1 cellular context compared by ENCODE assay signal in the genomic region with DNA sequence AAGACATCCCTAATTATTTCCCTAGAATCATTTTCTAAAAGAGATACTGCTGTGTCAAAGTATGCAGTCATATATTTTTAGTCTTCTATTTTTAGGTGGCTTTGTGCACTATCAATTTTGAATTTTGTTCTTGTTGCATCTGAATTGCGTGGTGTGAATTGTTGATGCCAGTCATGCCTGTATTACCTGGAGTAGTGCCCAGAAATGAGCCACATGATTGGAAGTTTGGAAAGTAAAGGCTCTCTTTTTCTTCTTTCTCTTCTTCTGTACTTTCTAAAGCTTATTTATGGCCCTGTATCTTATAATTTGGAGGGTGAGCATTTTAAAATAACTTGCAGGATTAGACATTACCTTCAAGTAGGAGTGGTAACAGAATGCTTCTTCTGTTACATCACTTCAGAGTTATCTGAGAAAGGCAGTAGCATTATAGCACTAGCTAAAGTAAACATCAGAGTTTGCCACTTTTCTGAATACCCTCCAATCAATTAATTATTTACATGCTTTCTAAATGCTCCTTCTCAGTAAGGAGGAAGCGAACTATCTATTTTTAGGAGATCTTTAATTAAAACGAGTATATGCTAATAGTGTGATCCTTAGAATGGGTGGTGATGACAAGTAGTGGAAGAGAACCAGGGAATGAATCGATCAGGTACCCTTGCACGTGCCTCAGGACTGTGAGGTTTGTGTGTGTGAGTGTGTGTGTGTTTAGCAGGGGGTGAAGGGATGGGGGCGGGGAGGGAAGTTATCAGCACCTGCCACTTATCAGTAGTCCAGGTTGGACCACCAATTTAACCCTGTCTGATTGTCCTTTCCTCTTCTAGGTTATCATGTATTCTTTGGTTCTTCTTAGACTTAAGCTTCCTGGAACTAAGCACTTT.
TF ChIP-seq lines count a peak whose summit lies in the region.

No MANE protein-coding gene starts in this region.

TF ChIP-seq in K562, 482 proteins besides CTCF, POLR2A, EP300 and RAD21 (continued from another document and continues in another):
- TF ChIP-seq, protein P1, sequence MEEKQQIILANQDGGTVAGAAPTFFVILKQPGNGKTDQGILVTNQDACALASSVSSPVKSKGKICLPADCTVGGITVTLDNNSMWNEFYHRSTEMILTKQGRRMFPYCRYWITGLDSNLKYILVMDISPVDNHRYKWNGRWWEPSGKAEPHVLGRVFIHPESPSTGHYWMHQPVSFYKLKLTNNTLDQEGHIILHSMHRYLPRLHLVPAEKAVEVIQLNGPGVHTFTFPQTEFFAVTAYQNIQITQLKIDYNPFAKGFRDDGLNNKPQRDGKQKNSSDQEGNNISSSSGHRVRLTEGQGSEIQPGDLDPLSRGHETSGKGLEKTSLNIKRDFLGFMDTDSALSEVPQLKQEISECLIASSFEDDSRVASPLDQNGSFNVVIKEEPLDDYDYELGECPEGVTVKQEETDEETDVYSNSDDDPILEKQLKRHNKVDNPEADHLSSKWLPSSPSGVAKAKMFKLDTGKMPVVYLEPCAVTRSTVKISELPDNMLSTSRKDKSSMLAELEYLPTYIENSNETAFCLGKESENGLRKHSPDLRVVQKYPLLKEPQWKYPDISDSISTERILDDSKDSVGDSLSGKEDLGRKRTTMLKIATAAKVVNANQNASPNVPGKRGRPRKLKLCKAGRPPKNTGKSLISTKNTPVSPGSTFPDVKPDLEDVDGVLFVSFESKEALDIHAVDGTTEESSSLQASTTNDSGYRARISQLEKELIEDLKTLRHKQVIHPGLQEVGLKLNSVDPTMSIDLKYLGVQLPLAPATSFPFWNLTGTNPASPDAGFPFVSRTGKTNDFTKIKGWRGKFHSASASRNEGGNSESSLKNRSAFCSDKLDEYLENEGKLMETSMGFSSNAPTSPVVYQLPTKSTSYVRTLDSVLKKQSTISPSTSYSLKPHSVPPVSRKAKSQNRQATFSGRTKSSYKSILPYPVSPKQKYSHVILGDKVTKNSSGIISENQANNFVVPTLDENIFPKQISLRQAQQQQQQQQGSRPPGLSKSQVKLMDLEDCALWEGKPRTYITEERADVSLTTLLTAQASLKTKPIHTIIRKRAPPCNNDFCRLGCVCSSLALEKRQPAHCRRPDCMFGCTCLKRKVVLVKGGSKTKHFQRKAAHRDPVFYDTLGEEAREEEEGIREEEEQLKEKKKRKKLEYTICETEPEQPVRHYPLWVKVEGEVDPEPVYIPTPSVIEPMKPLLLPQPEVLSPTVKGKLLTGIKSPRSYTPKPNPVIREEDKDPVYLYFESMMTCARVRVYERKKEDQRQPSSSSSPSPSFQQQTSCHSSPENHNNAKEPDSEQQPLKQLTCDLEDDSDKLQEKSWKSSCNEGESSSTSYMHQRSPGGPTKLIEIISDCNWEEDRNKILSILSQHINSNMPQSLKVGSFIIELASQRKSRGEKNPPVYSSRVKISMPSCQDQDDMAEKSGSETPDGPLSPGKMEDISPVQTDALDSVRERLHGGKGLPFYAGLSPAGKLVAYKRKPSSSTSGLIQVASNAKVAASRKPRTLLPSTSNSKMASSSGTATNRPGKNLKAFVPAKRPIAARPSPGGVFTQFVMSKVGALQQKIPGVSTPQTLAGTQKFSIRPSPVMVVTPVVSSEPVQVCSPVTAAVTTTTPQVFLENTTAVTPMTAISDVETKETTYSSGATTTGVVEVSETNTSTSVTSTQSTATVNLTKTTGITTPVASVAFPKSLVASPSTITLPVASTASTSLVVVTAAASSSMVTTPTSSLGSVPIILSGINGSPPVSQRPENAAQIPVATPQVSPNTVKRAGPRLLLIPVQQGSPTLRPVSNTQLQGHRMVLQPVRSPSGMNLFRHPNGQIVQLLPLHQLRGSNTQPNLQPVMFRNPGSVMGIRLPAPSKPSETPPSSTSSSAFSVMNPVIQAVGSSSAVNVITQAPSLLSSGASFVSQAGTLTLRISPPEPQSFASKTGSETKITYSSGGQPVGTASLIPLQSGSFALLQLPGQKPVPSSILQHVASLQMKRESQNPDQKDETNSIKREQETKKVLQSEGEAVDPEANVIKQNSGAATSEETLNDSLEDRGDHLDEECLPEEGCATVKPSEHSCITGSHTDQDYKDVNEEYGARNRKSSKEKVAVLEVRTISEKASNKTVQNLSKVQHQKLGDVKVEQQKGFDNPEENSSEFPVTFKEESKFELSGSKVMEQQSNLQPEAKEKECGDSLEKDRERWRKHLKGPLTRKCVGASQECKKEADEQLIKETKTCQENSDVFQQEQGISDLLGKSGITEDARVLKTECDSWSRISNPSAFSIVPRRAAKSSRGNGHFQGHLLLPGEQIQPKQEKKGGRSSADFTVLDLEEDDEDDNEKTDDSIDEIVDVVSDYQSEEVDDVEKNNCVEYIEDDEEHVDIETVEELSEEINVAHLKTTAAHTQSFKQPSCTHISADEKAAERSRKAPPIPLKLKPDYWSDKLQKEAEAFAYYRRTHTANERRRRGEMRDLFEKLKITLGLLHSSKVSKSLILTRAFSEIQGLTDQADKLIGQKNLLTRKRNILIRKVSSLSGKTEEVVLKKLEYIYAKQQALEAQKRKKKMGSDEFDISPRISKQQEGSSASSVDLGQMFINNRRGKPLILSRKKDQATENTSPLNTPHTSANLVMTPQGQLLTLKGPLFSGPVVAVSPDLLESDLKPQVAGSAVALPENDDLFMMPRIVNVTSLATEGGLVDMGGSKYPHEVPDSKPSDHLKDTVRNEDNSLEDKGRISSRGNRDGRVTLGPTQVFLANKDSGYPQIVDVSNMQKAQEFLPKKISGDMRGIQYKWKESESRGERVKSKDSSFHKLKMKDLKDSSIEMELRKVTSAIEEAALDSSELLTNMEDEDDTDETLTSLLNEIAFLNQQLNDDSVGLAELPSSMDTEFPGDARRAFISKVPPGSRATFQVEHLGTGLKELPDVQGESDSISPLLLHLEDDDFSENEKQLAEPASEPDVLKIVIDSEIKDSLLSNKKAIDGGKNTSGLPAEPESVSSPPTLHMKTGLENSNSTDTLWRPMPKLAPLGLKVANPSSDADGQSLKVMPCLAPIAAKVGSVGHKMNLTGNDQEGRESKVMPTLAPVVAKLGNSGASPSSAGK (IDR thresholded peaks at IDR 0.05): no peak
- TF ChIP-seq, protein P2, sequence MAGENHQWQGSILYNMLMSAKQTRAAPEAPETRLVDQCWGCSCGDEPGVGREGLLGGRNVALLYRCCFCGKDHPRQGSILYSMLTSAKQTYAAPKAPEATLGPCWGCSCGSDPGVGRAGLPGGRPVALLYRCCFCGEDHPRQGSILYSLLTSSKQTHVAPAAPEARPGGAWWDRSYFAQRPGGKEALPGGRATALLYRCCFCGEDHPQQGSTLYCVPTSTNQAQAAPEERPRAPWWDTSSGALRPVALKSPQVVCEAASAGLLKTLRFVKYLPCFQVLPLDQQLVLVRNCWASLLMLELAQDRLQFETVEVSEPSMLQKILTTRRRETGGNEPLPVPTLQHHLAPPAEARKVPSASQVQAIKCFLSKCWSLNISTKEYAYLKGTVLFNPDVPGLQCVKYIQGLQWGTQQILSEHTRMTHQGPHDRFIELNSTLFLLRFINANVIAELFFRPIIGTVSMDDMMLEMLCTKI (IDR thresholded peaks at IDR 0.05; ENCODE audit: partially characterized antibody): no peak
- TF ChIP-seq U2AF2 (optimal IDR thresholded peaks at IDR 0.05; ENCODE audit: low read depth, low read length) (no peak), SMARCA4 (IDR thresholded peaks at IDR 0.05) (peak; percentile 31; the same call in 1 of the 2 replicates), ZKSCAN3 (CRISPR knock-in tag; IDR thresholded peaks at IDR 0.05) (no peak), CBX3 (IDR thresholded peaks at IDR 0.05; ENCODE audit: borderline replicate concordance in 1 of 2, low read length in 2 of 2) (no peak), ZNF121 (CRISPR knock-in tag; conservative IDR thresholded peaks at IDR 0.05) (no peak), ZNF707 (CRISPR knock-in tag; conservative IDR thresholded peaks at IDR 0.05) (no peak), MCM5 (IDR thresholded peaks at IDR 0.05; ENCODE audit: low read depth) (no peak), GATAD2A (IDR thresholded peaks at IDR 0.05) (0 out of 2 replicates have a peak, but pooled peaks have one; percentile 48), ZNF830 (CRISPR knock-in tag; IDR thresholded peaks at IDR 0.05) (no peak), TAF1 (IDR thresholded peaks at IDR 0.05; ENCODE audit: control insufficient read depth, extremely low read depth, insufficient read depth, low read length, severe bottlenecking) (no peak), ADNP (tag; IDR thresholded peaks at IDR 0.05) (no peak), ASH1L (IDR thresholded peaks at IDR 0.05; ENCODE audit: borderline replicate concordance, low read depth, partially characterized antibody) (no peak), TEAD1 (CRISPR knock-in tag; IDR thresholded peaks at IDR 0.05) (no peak), CBFA2T2 (conservative IDR thresholded peaks at IDR 0.05) (peak; percentile 48), RBM14 (IDR thresholded peaks at IDR 0.05; ENCODE audit: borderline replicate concordance, insufficient read depth, low read depth, low read length) (no peak), TAL1 (IDR thresholded peaks at IDR 0.05) (0 out of 2 replicates have a peak, but pooled peaks have one; percentile 12), TEAD4 (IDR thresholded peaks at IDR 0.05; ENCODE audit: low read length) (peak; percentile 18; the same call in 1 of the 2 replicates), TEAD4 (CRISPR knock-in tag; IDR thresholded peaks at IDR 0.05; ENCODE audit: borderline replicate concordance) (no peak), FOXA1 (IDR thresholded peaks at IDR 0.05; ENCODE audit: borderline replicate concordance) (no peak), GTF2F1 (IDR thresholded peaks at IDR 0.05; ENCODE audit: low read depth, low read length) (no peak), ETS2 (tag; IDR thresholded peaks at IDR 0.05; ENCODE audit: borderline replicate concordance, poor library complexity, severe bottlenecking) (no peak), SRSF9 (IDR thresholded peaks at IDR 0.05; ENCODE audit: borderline replicate concordance, low read depth, low read length) (no peak), ZNF668 (CRISPR knock-in tag; IDR thresholded peaks at IDR 0.05) (no peak), BHLHE40 (IDR thresholded peaks at IDR 0.05; ENCODE audit: low read length) (peak; percentile 72), ATF1 (CRISPR knock-in tag; IDR thresholded peaks at IDR 0.05) (no peak), ATF1 (tag; IDR thresholded peaks at IDR 0.05) (no peak), ARID1B (IDR thresholded peaks at IDR 0.05) (peak; percentile 61), SMARCE1 (IDR thresholded peaks at IDR 0.05) (no peak), NFIC (IDR thresholded peaks at IDR 0.05) (0 out of 2 replicates have a peak, but pooled peaks have one; percentile 7), ZEB2 (IDR thresholded peaks at IDR 0.05) (peak; percentile 50; the same call in 1 of the 2 replicates), TOE1 (IDR thresholded peaks at IDR 0.05; ENCODE audit: borderline replicate concordance) (no peak), TOE1 (CRISPR knock-in tag; IDR thresholded peaks at IDR 0.05; ENCODE audit: borderline replicate concordance, low read depth) (no peak), KDM2B (CRISPR knock-in tag; IDR thresholded peaks at IDR 0.05) (no peak), CREB1 (IDR thresholded peaks at IDR 0.05) (no peak), CREB1 (CRISPR knock-in tag; IDR thresholded peaks at IDR 0.05) (no peak), MEIS2 (IDR thresholded peaks at IDR 0.05; ENCODE audit: partially characterized antibody) (peak; percentile 41), ZNF316 (IDR thresholded peaks at IDR 0.05) (no peak), HDAC1 (IDR thresholded peaks at IDR 0.05) (peak in 1 of 2 experiments; percentile 48; a peak in 1 of 4 replicates), SAFB2 (IDR thresholded peaks at IDR 0.05; ENCODE audit: borderline replicate concordance, low read depth, low read length, severe bottlenecking) (no peak), CHD4 (IDR thresholded peaks at IDR 0.05; ENCODE audit: insufficient read depth, insufficient replicate concordance, low read depth, low read length, poor library complexity, severe bottlenecking) (no peak), TCF3 (CRISPR knock-in tag; IDR thresholded peaks at IDR 0.05) (peak; percentile 36), ZNF431 (CRISPR knock-in tag; IDR thresholded peaks at IDR 0.05) (no peak), ZC3H11A (IDR thresholded peaks at IDR 0.05; ENCODE audit: low read depth, low read length) (no peak), ZNF140 (CRISPR knock-in tag; IDR thresholded peaks at IDR 0.05) (no peak), L3MBTL2 (IDR thresholded peaks at IDR 0.05) (no peak), CHD1 (IDR thresholded peaks at IDR 0.05; ENCODE audit: low read length) (no peak)
- TF ChIP-seq, protein P3, sequence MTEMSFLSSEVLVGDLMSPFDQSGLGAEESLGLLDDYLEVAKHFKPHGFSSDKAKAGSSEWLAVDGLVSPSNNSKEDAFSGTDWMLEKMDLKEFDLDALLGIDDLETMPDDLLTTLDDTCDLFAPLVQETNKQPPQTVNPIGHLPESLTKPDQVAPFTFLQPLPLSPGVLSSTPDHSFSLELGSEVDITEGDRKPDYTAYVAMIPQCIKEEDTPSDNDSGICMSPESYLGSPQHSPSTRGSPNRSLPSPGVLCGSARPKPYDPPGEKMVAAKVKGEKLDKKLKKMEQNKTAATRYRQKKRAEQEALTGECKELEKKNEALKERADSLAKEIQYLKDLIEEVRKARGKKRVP (CRISPR knock-in tag; IDR thresholded peaks at IDR 0.05): no peak
- TF ChIP-seq, protein P4, sequence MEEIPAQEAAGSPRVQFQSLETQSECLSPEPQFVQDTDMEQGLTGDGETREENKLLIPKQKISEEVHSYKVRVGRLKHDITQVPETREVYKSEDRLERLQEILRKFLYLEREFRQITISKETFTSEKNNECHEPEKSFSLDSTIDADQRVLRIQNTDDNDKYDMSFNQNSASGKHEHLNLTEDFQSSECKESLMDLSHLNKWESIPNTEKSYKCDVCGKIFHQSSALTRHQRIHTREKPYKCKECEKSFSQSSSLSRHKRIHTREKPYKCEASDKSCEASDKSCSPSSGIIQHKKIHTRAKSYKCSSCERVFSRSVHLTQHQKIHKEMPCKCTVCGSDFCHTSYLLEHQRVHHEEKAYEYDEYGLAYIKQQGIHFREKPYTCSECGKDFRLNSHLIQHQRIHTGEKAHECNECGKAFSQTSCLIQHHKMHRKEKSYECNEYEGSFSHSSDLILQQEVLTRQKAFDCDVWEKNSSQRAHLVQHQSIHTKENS (CRISPR knock-in tag; IDR thresholded peaks at IDR 0.05): no peak
- TF ChIP-seq, protein P5, sequence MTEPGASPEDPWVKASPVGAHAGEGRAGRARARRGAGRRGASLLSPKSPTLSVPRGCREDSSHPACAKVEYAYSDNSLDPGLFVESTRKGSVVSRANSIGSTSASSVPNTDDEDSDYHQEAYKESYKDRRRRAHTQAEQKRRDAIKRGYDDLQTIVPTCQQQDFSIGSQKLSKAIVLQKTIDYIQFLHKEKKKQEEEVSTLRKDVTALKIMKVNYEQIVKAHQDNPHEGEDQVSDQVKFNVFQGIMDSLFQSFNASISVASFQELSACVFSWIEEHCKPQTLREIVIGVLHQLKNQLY (CRISPR knock-in tag; conservative IDR thresholded peaks at IDR 0.05): no peak
- TF ChIP-seq, protein P6, sequence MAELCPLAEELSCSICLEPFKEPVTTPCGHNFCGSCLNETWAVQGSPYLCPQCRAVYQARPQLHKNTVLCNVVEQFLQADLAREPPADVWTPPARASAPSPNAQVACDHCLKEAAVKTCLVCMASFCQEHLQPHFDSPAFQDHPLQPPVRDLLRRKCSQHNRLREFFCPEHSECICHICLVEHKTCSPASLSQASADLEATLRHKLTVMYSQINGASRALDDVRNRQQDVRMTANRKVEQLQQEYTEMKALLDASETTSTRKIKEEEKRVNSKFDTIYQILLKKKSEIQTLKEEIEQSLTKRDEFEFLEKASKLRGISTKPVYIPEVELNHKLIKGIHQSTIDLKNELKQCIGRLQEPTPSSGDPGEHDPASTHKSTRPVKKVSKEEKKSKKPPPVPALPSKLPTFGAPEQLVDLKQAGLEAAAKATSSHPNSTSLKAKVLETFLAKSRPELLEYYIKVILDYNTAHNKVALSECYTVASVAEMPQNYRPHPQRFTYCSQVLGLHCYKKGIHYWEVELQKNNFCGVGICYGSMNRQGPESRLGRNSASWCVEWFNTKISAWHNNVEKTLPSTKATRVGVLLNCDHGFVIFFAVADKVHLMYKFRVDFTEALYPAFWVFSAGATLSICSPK (IDR thresholded peaks at IDR 0.05; ENCODE audit: borderline replicate concordance): no peak
